ENCODE assay signal across 8 cellular contexts in genomic region chr12:45989857-45990467, GRCh38. TPM values are rescaled to one million over a fixed set of nuclear protein-coding genes. Genes with fewer than 3 reads are reported as not detected.
DNase-seq lines count a peak whose midpoint lies in the region; ATAC-seq and TF ChIP-seq lines count a peak whose summit lies in the region.

No MANE protein-coding gene starts in this region.

- H3K27me3 Mint-ChIP-seq in Caco-2 (ENCODE audit: insufficient read depth, unreplicated experiment): no peaks in the 10 kb centered on the region

- H4K20me1 ChIP-seq in SU-DHL-6 (ENCODE audit: low read depth, low read length): peaks cover 9% of the 10 kb centered on the region; the same call in 1 of the 2 replicates

- peaks cover 38% of the 10 kb centered on the region for H3K4me1 ChIP-seq in Caco-2
- H3K4me1 ChIP-seq in adipocyte (ENCODE audit: control insufficient read depth, insufficient read depth, low read length): peaks cover 37% of the 10 kb centered on the region

- peaks cover 31% of the 10 kb centered on the region for H3K4me1 Mint-ChIP-seq in Caco-2 (ENCODE audit: low read depth, unreplicated experiment)

- peak overlapping the region; percentile 97 for H3K9ac ChIP-seq in SU-DHL-6 (ENCODE audit: low read length)
- H3K9ac ChIP-seq in adipocyte (ENCODE audit: low read length): peak overlapping the region; percentile 97

- peak overlapping the region; percentile 92 for H3K4me3 ChIP-seq in Caco-2 (ENCODE audit: low read depth, low read length)
- H3K4me3 ChIP-seq in HL-60 (replicated peaks; ENCODE audit: insufficient read depth, low read length): peak overlapping the region; percentile 69
- peak overlapping the region; percentile 86 for H3K4me3 ChIP-seq in SU-DHL-6 (ENCODE audit: insufficient read depth, low read length, poor library complexity, severe bottlenecking)
- peak overlapping the region; percentile 89 for H3K4me3 ChIP-seq in adipocyte (ENCODE audit: low read length)
- peak overlapping the region; percentile 91 for H3K4me3 ChIP-seq in skeletal muscle cell (ENCODE audit: low read depth, low read length)

- peak overlapping the region; percentile 78 for H2AFZ ChIP-seq in SU-DHL-6 (ENCODE audit: low read depth, low read length, severe bottlenecking)

- H3K79me2 ChIP-seq in SU-DHL-6 (ENCODE audit: insufficient read depth, low read length): peaks cover 54% of the 10 kb centered on the region

- no peaks in the 10 kb centered on the region for H3K9me2 ChIP-seq in SU-DHL-6 (replicated peaks; ENCODE audit: insufficient read depth, low read length)

- H3K36me3 ChIP-seq in Caco-2 (ENCODE audit: control insufficient read depth, insufficient read depth, low read length) (0 out of 2 replicates have a peak, but pooled peaks cover 1% of the 10 kb centered on the region), SU-DHL-6 (ENCODE audit: low read length) (0 out of 2 replicates have a peak, but pooled peaks cover 11% of the 10 kb centered on the region), adipocyte (ENCODE audit: control insufficient read depth, insufficient read depth, low read length, severe bottlenecking) (peaks cover 17% of the 10 kb centered on the region)

- H3K36me3 Mint-ChIP-seq in Caco-2 (ENCODE audit: insufficient read depth, unreplicated experiment): peaks cover 61% of the 10 kb centered on the region

- intact Hi-C loops in Caco-2 (cut with micrococcal nuclease; ENCODE audit: unreplicated experiment): loop anchor here (1.0 to 10.0 kb wide), 10 partner anchors 16 to 672 kb away; partner anchors contain the start of genes ARID2, SLC38A1 and SLC38A2

- peak; percentile 30 for ATAC-seq in GM21360 (IDR thresholded peaks at IDR 0.05; ENCODE audit: unreplicated experiment)

- CTCF ChIA-PET in Caco-2 (lab: Charles Lee): interaction anchor here (0.9 to 2.8 kb wide), 3 partner anchors 27 to 672 kb away, joined by 3 to 9 read pairs (median 4); no protein-coding TSS in a partner anchor

- POLR2A ChIA-PET in Caco-2 (lab: Charles Lee): interaction anchor here (0.6 kb wide), 2 partner anchors 77 to 279 kb away, joined by 3 to 4 read pairs; partner anchors contain the start of gene SLC38A1

- H3K27me3 ChIP-seq in Caco-2 (replicated peaks; ENCODE audit: control insufficient read depth, insufficient read depth, low read length) (no peaks in the 10 kb centered on the region), HL-60 (ENCODE audit: insufficient read depth, poor library complexity, severe bottlenecking) (no peaks in the 10 kb centered on the region), SU-DHL-6 (ENCODE audit: low read length) (no peaks in the 10 kb centered on the region), adipocyte (replicated peaks; ENCODE audit: control insufficient read depth, insufficient read depth, low read length) (no peaks in the 10 kb centered on the region)

- H3K9me3 Mint-ChIP-seq in Caco-2 (ENCODE audit: unreplicated experiment): peaks cover 10% of the 10 kb centered on the region

- no peaks in the 10 kb centered on the region for H3K9me3 ChIP-seq in Caco-2
- H3K9me3 ChIP-seq in SU-DHL-6 (ENCODE audit: insufficient read depth, low read length): no peaks in the 10 kb centered on the region
- no peaks in the 10 kb centered on the region for H3K9me3 ChIP-seq in adipocyte (ENCODE audit: control insufficient read depth, low read length)

- DNase-seq in Caco-2: peak in 1 of 2 experiments; percentile 76
- DNase-seq in HL-60 (ENCODE audit: low read depth in 1 of 2, low spot score in 1 of 2): no peak
- DNase-seq in adipocyte (ENCODE audit: low read depth): peak; percentile 77
- DNase-seq in hippocampal formation (lab: John Stamatoyannopoulos, UW): peak; percentile 61 to 72
- DNase-seq in skeletal muscle cell (ENCODE audit: low read depth): no peak
- DNase-seq in RPMI8226: no peak

- H3K4me2 ChIP-seq in SU-DHL-6 (ENCODE audit: low read depth, low read length, poor library complexity, severe bottlenecking): peak overlapping the region; percentile 99

- H3F3A ChIP-seq in SU-DHL-6 (ENCODE audit: insufficient read depth): peaks cover 13% of the 10 kb centered on the region

- H3K27ac Mint-ChIP-seq in Caco-2 (ENCODE audit: unreplicated experiment): peak overlapping the region; percentile 88

- TF ChIP-seq CTCF in Caco-2 (IDR thresholded peaks at IDR 0.05; ENCODE audit: insufficient read depth in 1 of 2, low read depth in 1 of 2, low read length in 1 of 2, severe bottlenecking in 1 of 2, unreplicated experiment in 1 of 2) (no peak), HL-60 (IDR thresholded peaks at IDR 0.05; ENCODE audit: insufficient read depth, low read length) (no peak), SU-DHL-6 (IDR thresholded peaks at IDR 0.05; ENCODE audit: insufficient read depth, low read length, poor library complexity, severe bottlenecking) (no peak)

- peak overlapping the region; percentile 90 for H3K4me3 Mint-ChIP-seq in Caco-2 (ENCODE audit: unreplicated experiment)

- H3K27ac ChIP-seq in HL-60 (replicated peaks): peak overlapping the region; percentile 100
- peak overlapping the region; percentile 89 for H3K27ac ChIP-seq in SU-DHL-6 (ENCODE audit: low read depth, low read length)

- BruUV-seq in Caco-2 (replicated peaks; lab: Mats Ljungman, UMichigan): no TSS peak

RNA-seq across cellular contexts. Expression of gene SCAF11, which starts 0.4 kb away (rescaled TPM):
- 285 and 292 TPM in 2 replicates for total RNA-seq in Caco-2 (2022)

Comparison
In these comparisons a context has a peak if more than half of its experiments do, and no peak if none do; other contexts are left out.
1. DNase-seq: peak in adipocyte (single experiment) and hippocampal formation (2 of 2); none in HL-60 (0 of 2), skeletal muscle cell (single experiment) and RPMI8226 (single experiment).
2. Peak in every context shown above with its lines, with median percentiles within 50 percentile points of each other: H3K4me3 ChIP-seq.